In the genomic region with DNA sequence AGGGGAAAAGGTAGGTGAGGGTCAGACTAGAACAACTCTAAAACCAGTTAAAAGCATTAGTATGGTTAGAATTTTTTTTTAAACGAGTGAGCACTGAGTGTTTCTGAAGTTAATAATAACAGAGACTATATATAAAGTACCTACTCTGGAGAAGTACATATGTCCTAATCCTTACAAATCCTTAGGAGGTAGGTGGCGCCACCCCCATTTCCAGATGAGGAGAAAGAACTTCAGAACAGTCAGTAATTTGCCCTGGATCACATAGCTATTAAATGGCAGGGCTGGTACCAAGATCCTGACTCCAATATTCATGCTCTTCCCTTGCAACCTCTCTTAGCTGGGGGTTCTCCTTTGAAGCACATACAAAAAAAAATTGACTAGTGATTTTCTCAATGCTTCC, we compare ENCODE assay signal across 11 cellular contexts.
DNase-seq lines count a peak whose midpoint lies in the region; ATAC-seq, FAIRE-seq and TF ChIP-seq lines count a peak whose summit lies in the region.
"Had no signal": no experiment of that assay in that cellular context is flagged by ENCODE, and none has a peak within 500 bp of the region (broad histone marks: within the 10 kb centered on the region; RNA-seq: fewer than 3 reads in every experiment).

No MANE protein-coding gene starts in this region.

- H3K4me3 ChIP-seq in astrocyte (ENCODE audit: insufficient read depth, low read depth, low read length) = no peak overlapping the region
- H3K4me3 ChIP-seq in coronary artery = no peak overlapping the region
- H3K4me3 ChIP-seq: esophagus squamous epithelium, lower lobe of right lung had no signal

- peak; percentile 61 for TF ChIP-seq RAD21 in Ishikawa (IDR thresholded peaks at IDR 0.05; ENCODE audit: low read depth)

- H3K36me3 ChIP-seq in astrocyte (ENCODE audit: insufficient read depth, low read length) = no peaks in the 10 kb centered on the region

- TF ChIP-seq CTCF in astrocyte (IDR thresholded peaks at IDR 0.05; ENCODE audit: insufficient read depth, low read depth, low read length) (peak; percentile 5), neural crest cell (conservative IDR thresholded peaks at IDR 0.05) (peak; percentile 14), coronary artery (IDR thresholded peaks at IDR 0.05) (no peak)

- H3K27me3 ChIP-seq in astrocyte (ENCODE audit: insufficient read depth, low read length) = no peaks in the 10 kb centered on the region
- H3K27me3 ChIP-seq: esophagus squamous epithelium had no signal

- H3K4me2 ChIP-seq in astrocyte (ENCODE audit: low read length) = no peak overlapping the region

- no peak for FAIRE-seq in astrocyte (lab: Jason Lieb, UNC)

- no peak overlapping the region for H2AFZ ChIP-seq in astrocyte (ENCODE audit: low read depth, low read length)

- H3K27ac Mint-ChIP-seq in astrocyte (ENCODE audit: unreplicated experiment) = no peak overlapping the region
- H3K27ac Mint-ChIP-seq in neural crest cell (ENCODE audit: unreplicated experiment) = no peak overlapping the region
- no peak overlapping the region for H3K27ac Mint-ChIP-seq in effector memory CD8-positive, alpha-beta T cell

- H3K4me1 Mint-ChIP-seq in astrocyte (ENCODE audit: low read depth, unreplicated experiment) (peaks cover 6% of the 10 kb centered on the region), neural crest cell (peaks cover 21% of the 10 kb centered on the region)
- H3K4me1 Mint-ChIP-seq in effector memory CD8-positive, alpha-beta T cell (ENCODE audit: low read depth in 2 of 2) = no peaks in the 10 kb centered on the region

- no peaks in the 10 kb centered on the region for H3K27me3 Mint-ChIP-seq in astrocyte (ENCODE audit: low read depth, unreplicated experiment)
- no peaks in the 10 kb centered on the region for H3K27me3 Mint-ChIP-seq in neural crest cell (ENCODE audit: low read depth)
- H3K27me3 Mint-ChIP-seq in effector memory CD8-positive, alpha-beta T cell = no peaks in the 10 kb centered on the region

- no peak for ATAC-seq in effector memory CD8-positive, alpha-beta T cell (replicated peaks)
- ATAC-seq: lower lobe of right lung, right cardiac atrium had no signal

- DNase-seq in DMS53 (lab: John Stamatoyannopoulos, UW) (peak; percentile 82), astrocyte (ENCODE audit: low read depth) (no peak), neural crest cell (ENCODE audit: low read depth, low spot score) (no peak), GOT3 (lab: John Stamatoyannopoulos, UW) (no peak), coronary artery (ENCODE audit: low spot score) (no peak)
- DNase-seq in effector memory CD8-positive, alpha-beta T cell = no peak
- DNase-seq: esophagus squamous epithelium, lower lobe of right lung, NCI-H187, right cardiac atrium had no signal

- H3K9me3 Mint-ChIP-seq in astrocyte (ENCODE audit: unreplicated experiment) (no peaks in the 10 kb centered on the region), neural crest cell (no peaks in the 10 kb centered on the region)
- no peaks in the 10 kb centered on the region for H3K9me3 Mint-ChIP-seq in effector memory CD8-positive, alpha-beta T cell

- no peak for TF ChIP-seq EP300 in Ishikawa (IDR thresholded peaks at IDR 0.05; ENCODE audit: borderline replicate concordance)

- H3K4me1 ChIP-seq in astrocyte (ENCODE audit: insufficient read depth, low read length) = peaks cover 7% of the 10 kb centered on the region

- no peaks in the 10 kb centered on the region for H3K79me2 ChIP-seq in astrocyte (ENCODE audit: insufficient read depth, low read length)

- H3K27ac ChIP-seq in astrocyte (ENCODE audit: low read depth, low read length) = no peak overlapping the region
- no peak overlapping the region for H3K27ac ChIP-seq in coronary artery
- H3K27ac ChIP-seq: esophagus squamous epithelium, lower lobe of right lung had no signal

- no peak overlapping the region for H3K4me3 Mint-ChIP-seq in astrocyte (ENCODE audit: unreplicated experiment)
- no peak overlapping the region for H3K4me3 Mint-ChIP-seq in neural crest cell
- H3K4me3 Mint-ChIP-seq in effector memory CD8-positive, alpha-beta T cell = no peak overlapping the region

- no peaks in the 10 kb centered on the region for H3K9me3 ChIP-seq in astrocyte (ENCODE audit: insufficient read depth, low read depth, low read length)
- H3K9me3 ChIP-seq: esophagus squamous epithelium, lower lobe of right lung had no signal

- H4K20me1 ChIP-seq in astrocyte (ENCODE audit: insufficient read depth, low read length) = peaks cover 10% of the 10 kb centered on the region

- H3K36me3 Mint-ChIP-seq in astrocyte (ENCODE audit: low read depth, unreplicated experiment) (peaks cover 13% of the 10 kb centered on the region), neural crest cell (ENCODE audit: low read depth) (peaks cover 2% of the 10 kb centered on the region)
- H3K36me3 Mint-ChIP-seq in effector memory CD8-positive, alpha-beta T cell (ENCODE audit: insufficient read depth) = peaks cover 8% of the 10 kb centered on the region

- H3K9ac ChIP-seq in astrocyte (ENCODE audit: low read length) = no peak overlapping the region

TF ChIP-seq in Ishikawa, 13 proteins besides CTCF, POLR2A, EP300 and RAD21:
- TF ChIP-seq, protein P1, sequence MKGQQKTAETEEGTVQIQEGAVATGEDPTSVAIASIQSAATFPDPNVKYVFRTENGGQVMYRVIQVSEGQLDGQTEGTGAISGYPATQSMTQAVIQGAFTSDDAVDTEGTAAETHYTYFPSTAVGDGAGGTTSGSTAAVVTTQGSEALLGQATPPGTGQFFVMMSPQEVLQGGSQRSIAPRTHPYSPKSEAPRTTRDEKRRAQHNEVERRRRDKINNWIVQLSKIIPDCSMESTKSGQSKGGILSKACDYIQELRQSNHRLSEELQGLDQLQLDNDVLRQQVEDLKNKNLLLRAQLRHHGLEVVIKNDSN (IDR thresholded peaks at IDR 0.05) = no peak
- TF ChIP-seq CREB1 (IDR thresholded peaks at IDR 0.05; ENCODE audit: low read depth) (no peak), FOXM1 (IDR thresholded peaks at IDR 0.05; ENCODE audit: borderline replicate concordance, low read depth) (no peak), TEAD4 (IDR thresholded peaks at IDR 0.05) (no peak), NFIC (IDR thresholded peaks at IDR 0.05) (no peak), YY1 (IDR thresholded peaks at IDR 0.05; ENCODE audit: low read depth) (no peak), CEBPB (IDR thresholded peaks at IDR 0.05) (no peak), EGR1 (IDR thresholded peaks at IDR 0.05) (no peak), TAF1 (IDR thresholded peaks at IDR 0.05; ENCODE audit: low read depth) (no peak), TCF12 (IDR thresholded peaks at IDR 0.05; ENCODE audit: low read depth) (no peak)
- TF ChIP-seq, protein P2, sequence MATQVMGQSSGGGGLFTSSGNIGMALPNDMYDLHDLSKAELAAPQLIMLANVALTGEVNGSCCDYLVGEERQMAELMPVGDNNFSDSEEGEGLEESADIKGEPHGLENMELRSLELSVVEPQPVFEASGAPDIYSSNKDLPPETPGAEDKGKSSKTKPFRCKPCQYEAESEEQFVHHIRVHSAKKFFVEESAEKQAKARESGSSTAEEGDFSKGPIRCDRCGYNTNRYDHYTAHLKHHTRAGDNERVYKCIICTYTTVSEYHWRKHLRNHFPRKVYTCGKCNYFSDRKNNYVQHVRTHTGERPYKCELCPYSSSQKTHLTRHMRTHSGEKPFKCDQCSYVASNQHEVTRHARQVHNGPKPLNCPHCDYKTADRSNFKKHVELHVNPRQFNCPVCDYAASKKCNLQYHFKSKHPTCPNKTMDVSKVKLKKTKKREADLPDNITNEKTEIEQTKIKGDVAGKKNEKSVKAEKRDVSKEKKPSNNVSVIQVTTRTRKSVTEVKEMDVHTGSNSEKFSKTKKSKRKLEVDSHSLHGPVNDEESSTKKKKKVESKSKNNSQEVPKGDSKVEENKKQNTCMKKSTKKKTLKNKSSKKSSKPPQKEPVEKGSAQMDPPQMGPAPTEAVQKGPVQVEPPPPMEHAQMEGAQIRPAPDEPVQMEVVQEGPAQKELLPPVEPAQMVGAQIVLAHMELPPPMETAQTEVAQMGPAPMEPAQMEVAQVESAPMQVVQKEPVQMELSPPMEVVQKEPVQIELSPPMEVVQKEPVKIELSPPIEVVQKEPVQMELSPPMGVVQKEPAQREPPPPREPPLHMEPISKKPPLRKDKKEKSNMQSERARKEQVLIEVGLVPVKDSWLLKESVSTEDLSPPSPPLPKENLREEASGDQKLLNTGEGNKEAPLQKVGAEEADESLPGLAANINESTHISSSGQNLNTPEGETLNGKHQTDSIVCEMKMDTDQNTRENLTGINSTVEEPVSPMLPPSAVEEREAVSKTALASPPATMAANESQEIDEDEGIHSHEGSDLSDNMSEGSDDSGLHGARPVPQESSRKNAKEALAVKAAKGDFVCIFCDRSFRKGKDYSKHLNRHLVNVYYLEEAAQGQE (IDR thresholded peaks at IDR 0.05; ENCODE audit: low read depth) = no peak
- TF ChIP-seq, protein P3, sequence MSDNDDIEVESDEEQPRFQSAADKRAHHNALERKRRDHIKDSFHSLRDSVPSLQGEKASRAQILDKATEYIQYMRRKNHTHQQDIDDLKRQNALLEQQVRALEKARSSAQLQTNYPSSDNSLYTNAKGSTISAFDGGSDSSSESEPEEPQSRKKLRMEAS (IDR thresholded peaks at IDR 0.05) = no peak
